ENCODE assay signal across 14 cellular contexts in the genomic region with DNA sequence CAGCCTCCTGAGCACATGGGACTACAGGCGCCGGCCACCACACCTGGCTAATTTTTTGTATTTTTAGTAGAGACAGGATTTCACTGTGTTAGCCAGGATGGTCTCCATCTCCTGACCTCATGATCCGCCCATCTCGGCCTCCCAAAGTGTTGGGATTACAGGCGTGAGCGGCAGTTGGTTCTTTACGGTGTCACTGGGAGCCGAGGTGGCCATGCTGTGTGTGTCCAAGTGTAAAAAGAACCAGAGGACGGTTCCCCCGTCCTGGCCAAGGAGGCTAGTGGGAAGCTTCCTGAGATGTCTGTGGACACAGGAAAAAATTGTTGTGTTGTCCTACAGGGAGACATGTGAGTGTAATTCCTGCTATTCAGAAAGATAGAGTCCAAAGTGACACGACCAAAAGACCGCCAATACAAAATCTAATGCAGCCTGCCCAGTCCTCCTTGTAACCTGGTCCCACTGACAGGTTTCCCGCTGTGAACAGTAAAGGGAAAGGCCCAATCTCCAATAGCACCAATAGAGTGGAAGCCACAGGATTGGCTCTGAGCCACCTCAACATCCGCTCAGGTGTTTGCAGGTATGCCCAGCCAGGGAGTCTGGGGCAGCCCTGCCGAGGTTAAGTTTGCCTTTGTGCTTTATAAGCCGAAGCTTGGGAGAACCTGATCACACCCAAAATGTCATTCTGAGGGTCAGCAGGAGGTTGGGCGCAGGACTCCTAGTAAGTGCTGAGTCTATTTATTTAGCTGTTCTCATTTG. TPM values are rescaled to one million over a fixed set of nuclear protein-coding genes. Genes with fewer than 3 reads are reported as not detected.
DNase-seq lines count a peak whose midpoint lies in the region; ATAC-seq and TF ChIP-seq lines count a peak whose summit lies in the region.
"Had no signal": no experiment of that assay in that cellular context is flagged by ENCODE, and none has a peak within 500 bp of the region (broad histone marks: within the 10 kb centered on the region; RNA-seq: fewer than 3 reads in every experiment).

No MANE protein-coding gene starts in this region.

- no peaks in the 10 kb centered on the region for H3K9me3 Mint-ChIP-seq in natural killer cell treated with Interleukin-12 subunit alpha and Interleukin-12 subunit beta and Interleukin-15 and Interleukin-18, amount 100 ng/mL, for 72 hours
- H3K9me3 Mint-ChIP-seq in natural killer cell, result no peaks in the 10 kb centered on the region
- H3K9me3 Mint-ChIP-seq in activated naive CD8-positive, alpha-beta T cell treated with anti-CD3 and anti-CD28 coated beads, Interleukin-2, amount 50 U/mL, for 24 hours, result no peaks in the 10 kb centered on the region
- H3K9me3 Mint-ChIP-seq: activated naive CD4-positive, alpha-beta T cell treated with anti-CD3 and anti-CD28 coated beads for 36 hours had no signal

- no peak for TF ChIP-seq POLR2A in suprapubic skin (IDR thresholded peaks at IDR 0.05)

- no peak overlapping the region for H3K27ac ChIP-seq in suprapubic skin
- H3K27ac ChIP-seq: VCaP had no signal

- no peak for ATAC-seq in natural killer cell treated with Interleukin-12 subunit alpha and Interleukin-12 subunit beta and Interleukin-15 and Interleukin-18, amount 100 ng/mL, for 72 hours
- no peak for ATAC-seq in natural killer cell
- no peak for ATAC-seq in activated naive CD8-positive, alpha-beta T cell treated with anti-CD3 and anti-CD28 coated beads, Interleukin-2, amount 50 U/mL, for 24 hours
- ATAC-seq in HG02759 (IDR thresholded peaks at IDR 0.05; ENCODE audit: unreplicated experiment), result no peak
- ATAC-seq: left lobe of liver had no signal

- no peak overlapping the region for H3K4me3 Mint-ChIP-seq in natural killer cell treated with Interleukin-12 subunit alpha and Interleukin-12 subunit beta and Interleukin-15 and Interleukin-18, amount 100 ng/mL, for 72 hours
- H3K4me3 Mint-ChIP-seq in natural killer cell, result no peak overlapping the region
- H3K4me3 Mint-ChIP-seq in activated naive CD8-positive, alpha-beta T cell treated with anti-CD3 and anti-CD28 coated beads, Interleukin-2, amount 50 U/mL, for 24 hours, result no peak overlapping the region
- H3K4me3 Mint-ChIP-seq: activated naive CD4-positive, alpha-beta T cell treated with anti-CD3 and anti-CD28 coated beads for 36 hours had no signal

- no peaks in the 10 kb centered on the region for H3K36me3 ChIP-seq in suprapubic skin

- DNase-seq in natural killer cell treated with Interleukin-12 subunit alpha and Interleukin-12 subunit beta and Interleukin-15 and Interleukin-18, amount 100 ng/mL, for 72 hours (ENCODE audit: low spot score), result no peak
- DNase-seq in natural killer cell (no peak), NCI-H2029 treated with DMSO at 0.1 percent for 48 hours (lab: John Stamatoyannopoulos, UW) (peak; percentile 29), middle frontal gyrus (ENCODE audit: extremely low spot score, low spot score) (no peak), suprapubic skin (ENCODE audit: low spot score in 2 of 2) (no peak)
- no peak for DNase-seq in activated naive CD8-positive, alpha-beta T cell treated with anti-CD3 and anti-CD28 coated beads, Interleukin-2, amount 50 U/mL, for 24 hours
- DNase-seq: activated naive CD4-positive, alpha-beta T cell treated with anti-CD3 and anti-CD28 coated beads for 36 hours; head of caudate nucleus; NCI-H1105; NCI-H82; stimulated activated CD4-positive, alpha-beta T cell treated with anti-CD3 and anti-CD28 coated beads, Interleukin-4, amount 100 ng/mL, for 24 hours had no signal

- intact Hi-C loops in natural killer cell (cut with micrococcal nuclease), result no loop called here

- peak overlapping the region; percentile 80 to 90 for H3K27ac Mint-ChIP-seq in natural killer cell treated with Interleukin-12 subunit alpha and Interleukin-12 subunit beta and Interleukin-15 and Interleukin-18, amount 100 ng/mL, for 72 hours
- peak overlapping the region in 1 of 2 donors; percentile 88 for H3K27ac Mint-ChIP-seq in natural killer cell
- peak overlapping the region; percentile 97 for H3K27ac Mint-ChIP-seq in activated naive CD8-positive, alpha-beta T cell treated with anti-CD3 and anti-CD28 coated beads, Interleukin-2, amount 50 U/mL, for 24 hours

- H3K4me1 ChIP-seq in suprapubic skin, result peaks cover 28% of the 10 kb centered on the region

- no peaks in the 10 kb centered on the region for H3K9me3 ChIP-seq in suprapubic skin

- no peaks in the 10 kb centered on the region for H3K36me3 Mint-ChIP-seq in natural killer cell treated with Interleukin-12 subunit alpha and Interleukin-12 subunit beta and Interleukin-15 and Interleukin-18, amount 100 ng/mL, for 72 hours
- no peaks in the 10 kb centered on the region for H3K36me3 Mint-ChIP-seq in natural killer cell
- H3K36me3 Mint-ChIP-seq in activated naive CD8-positive, alpha-beta T cell treated with anti-CD3 and anti-CD28 coated beads, Interleukin-2, amount 50 U/mL, for 24 hours (ENCODE audit: low read depth), result peaks cover 28% of the 10 kb centered on the region

- peaks cover 55 to 66% of the 10 kb centered on the region in 2 donors for H3K4me1 Mint-ChIP-seq in natural killer cell treated with Interleukin-12 subunit alpha and Interleukin-12 subunit beta and Interleukin-15 and Interleukin-18, amount 100 ng/mL, for 72 hours (ENCODE audit: low read depth in 2 of 2)
- H3K4me1 Mint-ChIP-seq in natural killer cell, result peaks cover 73 to 75% of the 10 kb centered on the region in 2 donors
- peaks cover 99% of the 10 kb centered on the region for H3K4me1 Mint-ChIP-seq in activated naive CD8-positive, alpha-beta T cell treated with anti-CD3 and anti-CD28 coated beads, Interleukin-2, amount 50 U/mL, for 24 hours

- no peak for TF ChIP-seq EP300 in suprapubic skin (IDR thresholded peaks at IDR 0.05)

- no peaks in the 10 kb centered on the region for H3K27me3 ChIP-seq in suprapubic skin

- H3K27me3 Mint-ChIP-seq in natural killer cell treated with Interleukin-12 subunit alpha and Interleukin-12 subunit beta and Interleukin-15 and Interleukin-18, amount 100 ng/mL, for 72 hours, result no peaks in the 10 kb centered on the region
- H3K27me3 Mint-ChIP-seq in natural killer cell (ENCODE audit: low read depth in 2 of 2), result no peaks in the 10 kb centered on the region
- no peaks in the 10 kb centered on the region for H3K27me3 Mint-ChIP-seq in activated naive CD8-positive, alpha-beta T cell treated with anti-CD3 and anti-CD28 coated beads, Interleukin-2, amount 50 U/mL, for 24 hours

- WGBS in suprapubic skin, result 89% methylated on average over 17 of the region's 17 CpGs

- H3K4me3 ChIP-seq in suprapubic skin, result no peak overlapping the region

- no peak for TF ChIP-seq CTCF in natural killer cell (IDR thresholded peaks at IDR 0.05)
- no peak for TF ChIP-seq CTCF in suprapubic skin (IDR thresholded peaks at IDR 0.05)

RNA-seq across cellular contexts. Expression of a gene that starts 40.6 kb away (rescaled TPM):
- total RNA-seq in natural killer cell treated with Interleukin-12 subunit alpha and Interleukin-12 subunit beta and Interleukin-15 and Interleukin-18, amount 100 ng/mL, for 72 hours, result 10 to 100 TPM; 44.7 to 47.4 TPM
- total RNA-seq in natural killer cell, result 10 to 100 TPM; 34.1 to 50.8 (median 43.0) TPM
- total RNA-seq in suprapubic skin, result 10 to 100 TPM; 40.1 to 59.4 (median 49.2) TPM
